ENCODE assay signal across 9 cellular contexts in the genomic region with DNA sequence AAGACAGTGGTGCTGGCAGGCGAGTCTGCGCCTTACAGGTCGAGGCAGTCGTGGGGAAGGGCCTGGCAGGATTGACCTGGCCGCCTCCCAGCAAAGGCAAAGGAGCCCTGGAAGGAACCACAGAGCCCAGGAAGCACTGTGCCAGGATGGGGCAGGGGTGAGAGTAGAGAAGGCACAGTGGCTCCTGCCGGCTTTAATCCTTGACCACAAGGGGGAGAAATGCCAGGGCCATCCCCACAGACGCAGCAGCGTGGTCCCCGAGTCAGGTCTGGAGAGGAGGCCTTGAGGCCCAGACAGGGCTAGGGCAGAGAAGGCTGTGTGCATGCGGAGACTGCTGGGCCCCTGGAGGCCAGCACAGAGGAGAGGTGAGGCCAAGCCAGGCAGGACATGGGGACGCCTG. TPM values are rescaled to one million over a fixed set of nuclear protein-coding genes. Genes with fewer than 3 reads are reported as not detected.
A peak's percentile ranks its signal among the peaks of the same experiment; 100 is the strongest.
DNase-seq lines count a peak whose midpoint lies in the region; ATAC-seq and TF ChIP-seq lines count a peak whose summit lies in the region.
"Had no signal": no experiment of that assay in that cellular context is flagged by ENCODE, and none has a peak within 500 bp of the region (broad histone marks: within the 10 kb centered on the region; RNA-seq: fewer than 3 reads in every experiment).

No MANE protein-coding gene starts in this region.

- no peak overlapping the region for H3K9ac ChIP-seq in trophoblast cell (ENCODE audit: low read length)

- no peaks in the 10 kb centered on the region for H3K36me3 ChIP-seq in trophoblast cell (ENCODE audit: control insufficient read depth in 1 of 2, insufficient read depth in 2 of 2, low read length in 2 of 2)

- no peak overlapping the region for H4K91ac ChIP-seq in trophoblast cell (ENCODE audit: low read depth, low read length)

- H3K4ac ChIP-seq in trophoblast cell (ENCODE audit: low read depth, low read length) = no peak overlapping the region

- H2BK120ac ChIP-seq in trophoblast cell (ENCODE audit: insufficient read depth, low read length, poor library complexity) = no peak overlapping the region

- no CpG with 5 or more reads among the region's 11 CpGs for WGBS in trophoblast cell (ENCODE audit: extremely low coverage, insufficient coverage, insufficient read length)

- peaks cover 10 to 15% of the 10 kb centered on the region in 2 experiments for H3K4me1 ChIP-seq in trophoblast cell (ENCODE audit: control insufficient read depth in 1 of 2, insufficient read depth in 2 of 2, low read length in 2 of 2)

- H2BK5ac ChIP-seq in trophoblast cell (ENCODE audit: low read depth, low read length, poor library complexity) = no peak overlapping the region

- H3K79me1 ChIP-seq in trophoblast cell (ENCODE audit: low read length) = peaks cover 5% of the 10 kb centered on the region

- intact Hi-C loops in posterior cingulate gyrus (cut with DNase I) = no loop called here

- H4K12ac ChIP-seq in trophoblast cell (ENCODE audit: low read depth, low read length) = no peak overlapping the region

- H3K14ac ChIP-seq in trophoblast cell (ENCODE audit: low read length) = no peak overlapping the region

- TF ChIP-seq POLR2A in Raji (IDR thresholded peaks at IDR 0.05; ENCODE audit: insufficient read depth, low read depth, low read length) = 0 out of 2 replicates have a peak, but pooled peaks have one; percentile 5

- H3K4me3 ChIP-seq in trophoblast cell (ENCODE audit: low read depth, low read length) = no peak overlapping the region

- peak overlapping the region; percentile 4 for H2AK5ac ChIP-seq in trophoblast cell (ENCODE audit: low read length)

- H3K9me3 ChIP-seq in trophoblast cell (ENCODE audit: insufficient read depth, low read depth, low read length) = peaks cover 3% of the 10 kb centered on the region

- DNase-seq in DMS 273 (lab: John Stamatoyannopoulos, UW; ENCODE audit: unreplicated experiment) = peak; percentile 56
- no peak for DNase-seq in DMS 273 treated with DMSO at 0.1 percent for 48 hours (lab: John Stamatoyannopoulos, UW)
- no peak for DNase-seq in trophoblast cell
- no peak for DNase-seq in posterior cingulate gyrus

- no peak overlapping the region for H3K23ac ChIP-seq in trophoblast cell (ENCODE audit: low read length)

- H3K27ac ChIP-seq in trophoblast cell (ENCODE audit: low read depth, low read length) = no peak overlapping the region
- H3K27ac ChIP-seq: 22Rv1 had no signal

- H3K79me2 ChIP-seq in trophoblast cell (ENCODE audit: control insufficient read depth, insufficient read depth, low read length, poor library complexity) = no peaks in the 10 kb centered on the region

- H2BK12ac ChIP-seq in trophoblast cell (ENCODE audit: low read length) = no peak overlapping the region

- no peak overlapping the region for H3K4me2 ChIP-seq in trophoblast cell (ENCODE audit: low read length)

- H3K27me3 ChIP-seq in trophoblast cell (ENCODE audit: insufficient read depth, low read length) = no peaks in the 10 kb centered on the region

- no peak overlapping the region for H4K8ac ChIP-seq in trophoblast cell (ENCODE audit: low read depth, low read length)

- H2AFZ ChIP-seq in trophoblast cell (ENCODE audit: insufficient read depth, low read length, poor library complexity) = no peak overlapping the region

- ATAC-seq in esophagus mucosa = peak; percentile 30
- no peak for ATAC-seq in GM19455 (IDR thresholded peaks at IDR 0.05; ENCODE audit: unreplicated experiment)
- no peak for ATAC-seq in GM21447 (IDR thresholded peaks at IDR 0.05; ENCODE audit: unreplicated experiment)

- H3K18ac ChIP-seq in trophoblast cell (ENCODE audit: low read length) = no peak overlapping the region

RNA-seq across cellular contexts. Expression of gene NDUFS8, which starts 9.9 kb away (rescaled TPM):
- 128 TPM for total RNA-seq in esophagus mucosa
- polyA plus RNA-seq in trophoblast cell (2013) = 81.4 and 85.8 TPM in 2 replicates

RNA-seq across cellular contexts. Expression of gene ALDH3B1, which starts 10.4 kb away (rescaled TPM):
- 2.5 TPM for total RNA-seq in esophagus mucosa
- 0.42 TPM in 2 replicates for polyA plus RNA-seq in trophoblast cell (2013)

RNA-seq across cellular contexts. Expression of gene UNC93B1, which starts 16.7 kb away (rescaled TPM):
- total RNA-seq in esophagus mucosa = 15.7 TPM
- polyA plus RNA-seq in trophoblast cell (2013) = 6.6 and 7.0 TPM in 2 replicates

RNA-seq across cellular contexts. Expression of gene TCIRG1, which starts 18.2 kb away (rescaled TPM):
- 36.2 TPM for total RNA-seq in esophagus mucosa
- 43.6 and 47.2 TPM in 2 replicates for polyA plus RNA-seq in trophoblast cell (2013)
